Comparison of ENCODE assay signal across 19 cellular contexts in genomic region chr22:31259798-31260473, GRCh38. TPM values are rescaled to one million over a fixed set of nuclear protein-coding genes. Genes with fewer than 3 reads are reported as not detected.
DNase-seq lines count a peak whose midpoint lies in the region; ATAC-seq and TF ChIP-seq lines count a peak whose summit lies in the region.
"Had no signal": no experiment of that assay in that cellular context is flagged by ENCODE, and none has a peak within 500 bp of the region (broad histone marks: within the 10 kb centered on the region; RNA-seq: fewer than 3 reads in every experiment).

No MANE protein-coding gene starts in this region.

- no peak for TF ChIP-seq POLR2A in erythroblast (IDR thresholded peaks at IDR 0.05; ENCODE audit: low read length)

- no TSS peak for BruUV-seq in PC-3 (replicated peaks; lab: Mats Ljungman, UMichigan)

- H4K20me1 ChIP-seq in PC-3 (ENCODE audit: low read length) = no peaks in the 10 kb centered on the region

- no peaks in the 10 kb centered on the region for H3K9me3 Mint-ChIP-seq in activated T-cell treated with anti-CD3 and anti-CD28 coated beads, Interleukin-2, amount 50 U/mL, for 72 hours
- no peaks in the 10 kb centered on the region for H3K9me3 Mint-ChIP-seq in activated T-cell treated with anti-CD3 and anti-CD28 coated beads, Interleukin-2, amount 50 U/mL, for 4 hours
- H3K9me3 Mint-ChIP-seq in endothelial cell (ENCODE audit: unreplicated experiment) = no peaks in the 10 kb centered on the region
- H3K9me3 Mint-ChIP-seq: CD14-positive monocyte, HFFc6 had no signal

- POLR2A ChIA-PET in PC-3 (lab: Charles Lee; ENCODE audit: unreplicated experiment) = no interaction called here

- H3F3A ChIP-seq in PC-3 (ENCODE audit: low read length, unreplicated experiment) = no peaks in the 10 kb centered on the region

- no peaks in the 10 kb centered on the region for H3K27me3 Mint-ChIP-seq in activated T-cell treated with anti-CD3 and anti-CD28 coated beads, Interleukin-2, amount 50 U/mL, for 72 hours (ENCODE audit: low read depth)
- H3K27me3 Mint-ChIP-seq in activated T-cell treated with anti-CD3 and anti-CD28 coated beads, Interleukin-2, amount 50 U/mL, for 4 hours (ENCODE audit: low read depth) = no peaks in the 10 kb centered on the region
- peaks cover 5% of the 10 kb centered on the region for H3K27me3 Mint-ChIP-seq in endothelial cell (ENCODE audit: unreplicated experiment)

- H3K9me2 ChIP-seq in PC-3 (replicated peaks; ENCODE audit: low read length) = no peaks in the 10 kb centered on the region

- no peak overlapping the region for H3K4me3 Mint-ChIP-seq in activated T-cell treated with anti-CD3 and anti-CD28 coated beads, Interleukin-2, amount 50 U/mL, for 72 hours
- no peak overlapping the region for H3K4me3 Mint-ChIP-seq in activated T-cell treated with anti-CD3 and anti-CD28 coated beads, Interleukin-2, amount 50 U/mL, for 4 hours
- peak overlapping the region; percentile 34 for H3K4me3 Mint-ChIP-seq in endothelial cell (ENCODE audit: unreplicated experiment)
- H3K4me3 Mint-ChIP-seq: CD14-positive monocyte, HFFc6 had no signal

- H3K79me2 ChIP-seq in PC-3 (ENCODE audit: low read length) = no peaks in the 10 kb centered on the region

- H2AFZ ChIP-seq in PC-3 (ENCODE audit: low read length) = no peak overlapping the region

- H3K36me3 ChIP-seq in PC-3 (ENCODE audit: low read depth, low read length) = no peaks in the 10 kb centered on the region

- DNase-seq in activated T-cell treated with anti-CD3 and anti-CD28 coated beads, Interleukin-2, amount 50 U/mL, for 72 hours = no peak
- no peak for DNase-seq in activated T-cell treated with anti-CD3 and anti-CD28 coated beads, Interleukin-2, amount 50 U/mL, for 4 hours
- peak; percentile 13 for DNase-seq in PC-3
- DNase-seq in endothelial cell (ENCODE audit: low spot score) = no peak
- no peak for DNase-seq in dedifferentiated amniotic fluid mesenchymal stem cell (ENCODE audit: extremely low spot score)
- no peak for DNase-seq in erythroblast (lab: John Stamatoyannopoulos, UW)
- no peak for DNase-seq in COR-L47 (lab: John Stamatoyannopoulos, UW)
- DNase-seq: HFFc6, IMR-90, Karpas-422, NCI-H1105, NCI-H1694 treated with DMSO at 0.1 percent for 48 hours, NCI-H2171, NCI-H446, NCI-H748 treated with DMSO at 0.1 percent for 48 hours, Peyer's patch, SHP77 treated with DMSO at 0.1 percent for 48 hours had no signal

- H3K27ac Mint-ChIP-seq in activated T-cell treated with anti-CD3 and anti-CD28 coated beads, Interleukin-2, amount 50 U/mL, for 72 hours = peak overlapping the region; percentile 13
- H3K27ac Mint-ChIP-seq in endothelial cell (ENCODE audit: unreplicated experiment) = no peak overlapping the region
- H3K27ac Mint-ChIP-seq: HFFc6 had no signal

- H3K4me1 ChIP-seq in PC-3 (ENCODE audit: insufficient read depth, low read length) = peaks cover 3% of the 10 kb centered on the region; the same call in 1 of the 2 replicates
- H3K4me1 ChIP-seq: Peyer's patch had no signal

- H3K4me3 ChIP-seq in PC-3 (ENCODE audit: low read length) = no peak overlapping the region
- H3K4me3 ChIP-seq: Peyer's patch had no signal

- no peaks in the 10 kb centered on the region for H3K27me3 ChIP-seq in PC-3 (ENCODE audit: low read length)
- H3K27me3 ChIP-seq: Peyer's patch had no signal

- H3K9me3 ChIP-seq in PC-3 (ENCODE audit: low read length) = no peaks in the 10 kb centered on the region
- H3K9me3 ChIP-seq: Peyer's patch had no signal

- CTCF ChIA-PET in PC-3 (lab: Charles Lee) = no interaction called here

- no peaks in the 10 kb centered on the region for H3K4me1 Mint-ChIP-seq in activated T-cell treated with anti-CD3 and anti-CD28 coated beads, Interleukin-2, amount 50 U/mL, for 72 hours (ENCODE audit: low read depth)
- no peaks in the 10 kb centered on the region for H3K4me1 Mint-ChIP-seq in activated T-cell treated with anti-CD3 and anti-CD28 coated beads, Interleukin-2, amount 50 U/mL, for 4 hours (ENCODE audit: low read depth)
- H3K4me1 Mint-ChIP-seq in endothelial cell (ENCODE audit: unreplicated experiment) = peaks cover 6% of the 10 kb centered on the region
- H3K4me1 Mint-ChIP-seq: CD14-positive monocyte had no signal

- peaks cover 8 to 15% of the 10 kb centered on the region in 2 donors for H3K36me3 Mint-ChIP-seq in activated T-cell treated with anti-CD3 and anti-CD28 coated beads, Interleukin-2, amount 50 U/mL, for 72 hours (ENCODE audit: insufficient read depth in 2 of 2)
- H3K36me3 Mint-ChIP-seq in activated T-cell treated with anti-CD3 and anti-CD28 coated beads, Interleukin-2, amount 50 U/mL, for 4 hours (ENCODE audit: insufficient read depth) = peaks cover 21% of the 10 kb centered on the region
- H3K36me3 Mint-ChIP-seq in endothelial cell (ENCODE audit: low read depth, unreplicated experiment) = peaks cover 62% of the 10 kb centered on the region

- intact Hi-C loops in PC-3 (cut with micrococcal nuclease) = no loop called here

- ATAC-seq in activated T-cell treated with anti-CD3 and anti-CD28 coated beads, Interleukin-2, amount 50 U/mL, for 72 hours (replicated peaks in 1 of 2) = no peak
- ATAC-seq in activated T-cell treated with anti-CD3 and anti-CD28 coated beads, Interleukin-2, amount 50 U/mL, for 4 hours = no peak
- peak; percentile 33 for ATAC-seq in PC-3
- ATAC-seq: SK-N-SH treated with all-trans-retinoic acid at 6 μM for 48 hours had no signal

- H3K4me2 ChIP-seq in PC-3 (ENCODE audit: low read length) = no peak overlapping the region

- H3K27ac ChIP-seq in PC-3 (ENCODE audit: low read length) = no peak overlapping the region
- H3K27ac ChIP-seq: Peyer's patch had no signal

- no peak overlapping the region for H3K9ac ChIP-seq in PC-3 (ENCODE audit: low read length)

- TF ChIP-seq CTCF in PC-3 (conservative IDR thresholded peaks at IDR 0.05; ENCODE audit: low read depth, low read length) (no peak), endothelial cell (IDR thresholded peaks at IDR 0.05; ENCODE audit: unreplicated experiment) (no peak)

RNA-seq across cellular contexts. Expression of gene PIK3IP1, which starts 32.4 kb away (rescaled TPM):
- 10 to 100 TPM; 34.1 to 39.5 TPM for total RNA-seq in activated T-cell treated with anti-CD3 and anti-CD28 coated beads, Interleukin-2, amount 50 U/mL, for 72 hours
- total RNA-seq in activated T-cell treated with anti-CD3 and anti-CD28 coated beads, Interleukin-2, amount 50 U/mL, for 4 hours = 1 to 10 TPM; 7.3 to 8.6 (median 7.9) TPM
- total RNA-seq in PC-3 (2014; rRNA removed) (1.5 and 1.9 TPM in 2 replicates), endothelial cell (ENCODE audit: unreplicated experiment) (13.4 TPM)

RNA-seq across cellular contexts. Expression of gene LIMK2, which starts 47.8 kb away (rescaled TPM):
- 10 to 100 TPM; 36.2 to 37.0 TPM for total RNA-seq in activated T-cell treated with anti-CD3 and anti-CD28 coated beads, Interleukin-2, amount 50 U/mL, for 72 hours
- 10 to 100 TPM; 18.6 to 22.6 (median 20.6) TPM for total RNA-seq in activated T-cell treated with anti-CD3 and anti-CD28 coated beads, Interleukin-2, amount 50 U/mL, for 4 hours
- total RNA-seq in PC-3 (2014; rRNA removed) (13.2 and 17.2 TPM in 2 replicates), endothelial cell (ENCODE audit: unreplicated experiment) (248 TPM)
